11 cellular contexts compared by ENCODE assay signal in genomic region chr10:32962541-32962940, GRCh38. TPM values are rescaled to one million over a fixed set of nuclear protein-coding genes. Genes with fewer than 3 reads are reported as not detected.
A peak's percentile ranks its signal among the peaks of the same experiment; 100 is the strongest.
DNase-seq lines count a peak whose midpoint lies in the region; ATAC-seq, FAIRE-seq and TF ChIP-seq lines count a peak whose summit lies in the region.
"Had no signal": no experiment of that assay in that cellular context is flagged by ENCODE, and none has a peak within 500 bp of the region (broad histone marks: within the 10 kb centered on the region; RNA-seq: fewer than 3 reads in every experiment).

No MANE protein-coding gene starts in this region.

- POLR2A ChIA-PET in HepG2 (lab: Yijun Ruan, JAX) = no interaction called here
- POLR2A ChIA-PET in H1 (lab: Charles Lee; ENCODE audit: partially characterized antibody) = interaction anchor here (0.9 to 1.5 kb wide), 6 partner anchors 11 to 18 kb away, joined by 3 to 5 read pairs (median 4); no protein-coding TSS in a partner anchor

- TF ChIP-seq RAD21 in HepG2 (CRISPR knock-in tag; IDR thresholded peaks at IDR 0.05) (no peak), H1 (IDR thresholded peaks at IDR 0.05 in 1 of 2, conservative IDR thresholded peaks at IDR 0.05 in 1 of 2; ENCODE audit: low read depth in 2 of 2, low read length in 2 of 2) (no peak)

- no peaks in the 10 kb centered on the region for H3K9me3 ChIP-seq in right lobe of liver
- H3K9me3 ChIP-seq in HepG2 (ENCODE audit: low read length) = no peaks in the 10 kb centered on the region
- no peaks in the 10 kb centered on the region for H3K9me3 ChIP-seq in H1 (ENCODE audit: insufficient read depth in 2 of 2, low read depth in 1 of 2, low read length in 1 of 2)
- no peaks in the 10 kb centered on the region for H3K9me3 ChIP-seq in neural progenitor cell (ENCODE audit: low read depth)
- no peaks in the 10 kb centered on the region for H3K9me3 ChIP-seq in WERI-Rb-1 (ENCODE audit: severe bottlenecking)

- H3K27me3 Mint-ChIP-seq in osteocyte (ENCODE audit: unreplicated experiment) (no peaks in the 10 kb centered on the region), neural progenitor cell (ENCODE audit: insufficient read depth, low read depth) (no peaks in the 10 kb centered on the region)

- peaks cover 7% of the 10 kb centered on the region for H3F3A ChIP-seq in neural progenitor cell (ENCODE audit: low read depth)

- H3K9ac ChIP-seq in HepG2 (ENCODE audit: insufficient read depth, low read depth, low read length) (no peak overlapping the region), H1 (replicated peaks in 1 of 4; ENCODE audit: extremely low read depth in 1 of 4, low read depth in 3 of 4, low read length in 3 of 4) (no peak overlapping the region), neural progenitor cell (no peak overlapping the region)

- no peaks in the 10 kb centered on the region for H3K36me3 ChIP-seq in right lobe of liver
- no peaks in the 10 kb centered on the region for H3K36me3 ChIP-seq in HepG2 (replicated peaks in 1 of 2; ENCODE audit: control insufficient read depth in 1 of 2, insufficient read depth in 2 of 2, low read length in 2 of 2)
- no peaks in the 10 kb centered on the region for H3K36me3 ChIP-seq in H1 (ENCODE audit: control insufficient read depth in 2 of 4, insufficient read depth in 4 of 4, low read length in 3 of 4)
- H3K36me3 ChIP-seq in neural progenitor cell = no peaks in the 10 kb centered on the region
- peaks cover 3% of the 10 kb centered on the region for H3K36me3 ChIP-seq in WERI-Rb-1

- CTCF ChIA-PET in HepG2 (lab: Yijun Ruan, JAX; ENCODE audit: low intra/inter-chr PET ratio, low total read pairs) = no interaction called here
- CTCF ChIA-PET in H1 (lab: Charles Lee; ENCODE audit: partially characterized antibody) = interaction anchor here (1.0 to 1.2 kb wide), 2 partner anchors 18 to 46 kb away, joined by 3 read pairs; no protein-coding TSS in a partner anchor

- H3K36me3 Mint-ChIP-seq in osteocyte (ENCODE audit: unreplicated experiment) (no peaks in the 10 kb centered on the region), neural progenitor cell (peaks cover 8% of the 10 kb centered on the region)

- no peak overlapping the region; the same call in 1 of the 2 replicates for H3K18ac ChIP-seq in H1 (ENCODE audit: extremely low read depth, low read length)

- H4K5ac ChIP-seq in H1 (ENCODE audit: insufficient read length, low read depth, low read length) = no peak overlapping the region

- TF ChIP-seq CTCF in right lobe of liver (IDR thresholded peaks at IDR 0.05) (no peak), HepG2 (CRISPR knock-in tag; IDR thresholded peaks at IDR 0.05) (no peak), H1 (IDR thresholded peaks at IDR 0.05; ENCODE audit: control extremely low read depth in 1 of 3, insufficient read depth in 1 of 3, low read depth in 1 of 3, low read length in 3 of 3) (no peak), osteocyte (IDR thresholded peaks at IDR 0.05) (no peak), neural progenitor cell (IDR thresholded peaks at IDR 0.05) (no peak), WERI-Rb-1 (IDR thresholded peaks at IDR 0.05; ENCODE audit: low read depth, low read length) (no peak)

- H3K56ac ChIP-seq in H1 (replicated peaks; ENCODE audit: insufficient read length, low read depth, low read length) = no peak overlapping the region

- H3K4me3 Mint-ChIP-seq in osteocyte (ENCODE audit: unreplicated experiment) (no peak overlapping the region), neural progenitor cell (no peak overlapping the region)

- no peak overlapping the region for H2BK5ac ChIP-seq in H1 (ENCODE audit: low read depth, low read length)

- H3K4me1 ChIP-seq in right lobe of liver = peaks cover 0 to 8% (median 2%) of the 10 kb centered on the region in 4 donors
- peaks cover 28% of the 10 kb centered on the region for H3K4me1 ChIP-seq in HepG2 (ENCODE audit: insufficient read depth, low read length)
- peaks cover 4 to 13% (median 8%) of the 10 kb centered on the region in 4 experiments; a peak in 5 of 7 replicates for H3K4me1 ChIP-seq in H1 (replicated peaks in 1 of 4; ENCODE audit: control insufficient read depth in 3 of 4, insufficient read depth in 4 of 4, low read length in 3 of 4)
- peaks cover 9% of the 10 kb centered on the region for H3K4me1 ChIP-seq in neural progenitor cell

- no peak overlapping the region for H3K4me3 ChIP-seq in right lobe of liver
- H3K4me3 ChIP-seq in HepG2 (replicated peaks in 1 of 3; ENCODE audit: insufficient read depth in 1 of 3, low read depth in 2 of 3, low read length in 3 of 3) = no peak overlapping the region
- peak overlapping the region in 1 of 4 experiments; percentile 19; a peak in 1 of 8 replicates for H3K4me3 ChIP-seq in H1 (ENCODE audit: extremely low read depth in 1 of 4, insufficient read depth in 2 of 4, low read depth in 3 of 4, low read length in 4 of 4)
- no peak overlapping the region for H3K4me3 ChIP-seq in neural progenitor cell
- H3K4me3 ChIP-seq in WERI-Rb-1 (ENCODE audit: low read depth, low read length) = no peak overlapping the region
- H3K4me3 ChIP-seq: lung had no signal

- H2AFZ ChIP-seq in HepG2 (ENCODE audit: low read length) (no peak overlapping the region), H1 (ENCODE audit: low read length) (no peak overlapping the region), neural progenitor cell (replicated peaks) (no peak overlapping the region)

- H3K27ac ChIP-seq in right lobe of liver = peak overlapping the region; percentile 9 to 29 (median 22)
- no peak overlapping the region for H3K27ac ChIP-seq in HepG2 (ENCODE audit: extremely low read length, insufficient read depth, low read length)
- H3K27ac ChIP-seq in H1 (ENCODE audit: low read depth, low read length) = no peak overlapping the region; the same call in 1 of the 2 replicates
- no peak overlapping the region for H3K27ac ChIP-seq in neural progenitor cell
- no peak overlapping the region for H3K27ac ChIP-seq in WERI-Rb-1

- H2BK20ac ChIP-seq in H1 (ENCODE audit: low read length) = no peak overlapping the region

- no peak overlapping the region for H3K23ac ChIP-seq in H1 (ENCODE audit: insufficient read length)

- in situ Hi-C loops in HepG2 (cut with HindIII; ENCODE audit: extremely low pct_ligation_motif_present, low pct_unique_long_range_greater_than_20kb) = no loop called here

- no peak overlapping the region for H2BK12ac ChIP-seq in H1 (ENCODE audit: low read depth, low read length)

- ATAC-seq in right lobe of liver (no peak), HepG2 (no peak)
- ATAC-seq: sciatic nerve had no signal

- H3K27me3 ChIP-seq in right lobe of liver (no peaks in the 10 kb centered on the region), HepG2 (ENCODE audit: control insufficient read depth in 1 of 2, insufficient read depth in 2 of 2, low read length in 2 of 2) (no peaks in the 10 kb centered on the region; a peak in 1 of 5 replicates), H1 (replicated peaks in 1 of 4; ENCODE audit: control insufficient read depth in 3 of 4, extremely low read depth in 1 of 4, insufficient read depth in 3 of 4, low read length in 3 of 4) (no peaks in the 10 kb centered on the region), neural progenitor cell (no peaks in the 10 kb centered on the region), WERI-Rb-1 (ENCODE audit: insufficient read depth, low read depth, severe bottlenecking) (no peaks in the 10 kb centered on the region)

- no peak overlapping the region for H3K4ac ChIP-seq in H1 (replicated peaks; ENCODE audit: insufficient read length, low read depth, low read length)

- H2AK5ac ChIP-seq in H1 (ENCODE audit: low read depth, low read length) = no peak overlapping the region

- BruUV-seq in HepG2 (replicated peaks; lab: Mats Ljungman, UMichigan) = no TSS peak

- H3K23me2 ChIP-seq in H1 (ENCODE audit: low read depth, low read length) = peaks cover 7% of the 10 kb centered on the region

- H4K20me1 ChIP-seq in HepG2 (ENCODE audit: insufficient read depth, low read length) = no peaks in the 10 kb centered on the region; the same call in 1 of the 2 replicates
- no peaks in the 10 kb centered on the region for H4K20me1 ChIP-seq in H1 (replicated peaks in 1 of 2; ENCODE audit: control insufficient read depth in 1 of 2, insufficient read depth in 2 of 2, low read length in 2 of 2)
- peaks cover under 1% of the 10 kb centered on the region for H4K20me1 ChIP-seq in neural progenitor cell (ENCODE audit: low read depth)

- H4K8ac ChIP-seq in H1 (ENCODE audit: extremely low read depth, insufficient read depth, low read length) = no peak overlapping the region

- H3K79me2 ChIP-seq in HepG2 (ENCODE audit: insufficient read depth, low read length) = peaks cover 21% of the 10 kb centered on the region
- peaks cover 3 to 17% of the 10 kb centered on the region in 2 experiments; a peak in 3 of 4 replicates for H3K79me2 ChIP-seq in H1 (ENCODE audit: control insufficient read depth in 1 of 2, insufficient read depth in 2 of 2, low read length in 2 of 2)
- H3K79me2 ChIP-seq in neural progenitor cell (ENCODE audit: low read depth) = peaks cover 22% of the 10 kb centered on the region

- H2BK15ac ChIP-seq in H1 (ENCODE audit: low read length) = no peak overlapping the region

- no peak overlapping the region for H4K91ac ChIP-seq in H1 (replicated peaks; ENCODE audit: insufficient read length, low read length)

- 58% methylated on average over 4 of the region's 4 CpGs for WGBS in right lobe of liver (ENCODE audit: insufficient coverage, low coverage, low lambda C conversion rate, missing lambda C conversion rate)
- WGBS in HepG2 (ENCODE audit: low lambda C conversion rate) = 97% methylated on average over 4 of the region's 4 CpGs
- WGBS in H1 (ENCODE audit: extremely low coverage in 1 of 2, insufficient coverage in 1 of 2, insufficient read length in 1 of 2, insufficient replicate concordance in 2 of 2, low coverage in 1 of 2, low lambda C conversion rate in 2 of 2, missing lambda C conversion rate in 1 of 2), 2 experiments = 46% methylated on average over 4 of the region's 4 CpGs; no CpG with 5 or more reads in 1 of the 2 experiments

- no peak overlapping the region for H2BK120ac ChIP-seq in H1 (replicated peaks; ENCODE audit: low read depth, low read length)

- no peaks in the 10 kb centered on the region for H3K79me1 ChIP-seq in H1 (ENCODE audit: low read depth, low read length)

- DNase-seq in right lobe of liver (no peak), HepG2 (ENCODE audit: low spot score) (no peak), H1 (ENCODE audit: low read depth in 1 of 2, low spot score in 2 of 2) (no peak), osteocyte (ENCODE audit: extremely low spot score, unreplicated experiment) (no peak), NCI-H510A (lab: John Stamatoyannopoulos, UW) (no peak), neural progenitor cell (ENCODE audit: low spot score) (no peak), epidermal melanocyte (ENCODE audit: insufficient read length, low spot score) (no peak), WERI-Rb-1 (no peak)
- DNase-seq: activated CD8-positive, alpha-beta memory T cell treated with anti-CD3 and anti-CD28 coated beads, Interleukin-2, amount 50 U/mL, for 48 hours had no signal

- H3K9me3 Mint-ChIP-seq in osteocyte (ENCODE audit: unreplicated experiment) = peaks cover 4% of the 10 kb centered on the region
- H3K9me3 Mint-ChIP-seq in neural progenitor cell = peaks cover 4% of the 10 kb centered on the region

- H3K14ac ChIP-seq in H1 (ENCODE audit: insufficient read length) = no peak overlapping the region

- TF ChIP-seq POLR2A in right lobe of liver (IDR thresholded peaks at IDR 0.05) (no peak), HepG2 (IDR thresholded peaks at IDR 0.05; ENCODE audit: insufficient read depth in 1 of 2, low read depth in 2 of 2, low read length in 2 of 2) (no peak), H1 (IDR thresholded peaks at IDR 0.05; ENCODE audit: control extremely low read depth in 1 of 2, low read depth in 2 of 2, low read length in 2 of 2) (no peak)

- peaks cover 45% of the 10 kb centered on the region for H3K4me1 Mint-ChIP-seq in osteocyte (ENCODE audit: unreplicated experiment)
- peaks cover 35% of the 10 kb centered on the region for H3K4me1 Mint-ChIP-seq in neural progenitor cell

- TF ChIP-seq EP300 in HepG2 (IDR thresholded peaks at IDR 0.05; ENCODE audit: low read depth in 2 of 2, low read length in 2 of 2) (no peak), HepG2 (CRISPR knock-in tag; IDR thresholded peaks at IDR 0.05; ENCODE audit: borderline replicate concordance) (no peak), H1 (IDR thresholded peaks at IDR 0.05; ENCODE audit: borderline replicate concordance in 1 of 2, low read depth in 2 of 2, low read length in 2 of 2) (no peak)

- intact Hi-C loops in right lobe of liver (cut with DNase I) = no loop called here
- intact Hi-C loops in HepG2 (cut with micrococcal nuclease; ENCODE audit: unreplicated experiment) = no loop called here

- H3K4me2 ChIP-seq in HepG2 (ENCODE audit: low read depth, low read length) (no peak overlapping the region), H1 (ENCODE audit: insufficient read depth in 1 of 2, low read depth in 2 of 2, low read length in 2 of 2) (peak overlapping the region; percentile 42 to 43; a peak in 2 of 4 replicates), neural progenitor cell (no peak overlapping the region)

- H3K27ac Mint-ChIP-seq in osteocyte (ENCODE audit: unreplicated experiment) (peak overlapping the region; percentile 57), neural progenitor cell (no peak overlapping the region)

- FAIRE-seq in HepG2 (lab: Jason Lieb, UNC) (no peak), H1 (lab: Jason Lieb, UNC) (no peak)

RNA-seq across cellular contexts. Expression of gene ITGB1, which starts 4.5 kb away (rescaled TPM):
- total RNA-seq in right lobe of liver (100 to 1,000 TPM; 120 to 301 (median 239) TPM), HepG2 (2016; rRNA removed; fragmentation: Illumina TruSeq; extraction: Trizol) (123 and 190 TPM in 2 replicates), osteocyte (943 and 946 TPM in 2 replicates), neural progenitor cell (ENCODE audit: low replicate concordance) (229 and 358 TPM in 2 replicates)
- 12.8 and 13.0 TPM in 2 replicates for total RNA-seq in HepG2 (2016; cell fraction: cytosol; rRNA removed; fragmentation: Illumina TruSeq; extraction: Trizol; ENCODE audit: low read depth)
- total RNA-seq in HepG2 (2016; cell fraction: insoluble cytoplasmic fraction; rRNA removed; fragmentation: Illumina TruSeq; extraction: Trizol) = 125 and 196 TPM in 2 replicates
- total RNA-seq in HepG2 (2016; cell fraction: membrane; rRNA removed; fragmentation: Illumina TruSeq; extraction: Trizol) = 42.7 and 46.7 TPM in 2 replicates
- 196 and 214 TPM in 2 replicates for total RNA-seq in HepG2 (2016; cell fraction: nucleus; rRNA removed; fragmentation: Illumina TruSeq; extraction: Trizol)
- polyA plus RNA-seq in HepG2 (2011; rRNA removed) (182 and 204 TPM in 2 replicates), H1 (2011; rRNA removed) (57.1 and 82.7 TPM in 2 replicates)
- 96.4 and 188 TPM in 2 replicates for polyA plus RNA-seq in HepG2 (2011; cell fraction: cytosol; rRNA removed)
- 38.6 and 61.3 TPM in 2 replicates for polyA plus RNA-seq in HepG2 (2011; cell fraction: nucleus; rRNA removed)
- polyA plus RNA-seq in HepG2 (2012) = 233 and 276 TPM in 2 replicates
- polyA plus RNA-seq in HepG2 (2016; cell fraction: cytosol; fragmentation: Illumina TruSeq; extraction: Trizol; ENCODE audit: low read depth) = 7.7 and 7.8 TPM in 2 replicates
- polyA plus RNA-seq in HepG2 (2016; cell fraction: insoluble cytoplasmic fraction; fragmentation: Illumina TruSeq; extraction: Trizol; ENCODE audit: low read depth) = 97.9 and 104 TPM in 2 replicates
- polyA plus RNA-seq in HepG2 (2016; cell fraction: membrane; fragmentation: Illumina TruSeq; extraction: Trizol; ENCODE audit: low read depth) = 21.6 and 25.4 TPM in 2 replicates
- polyA plus RNA-seq in HepG2 (2016; cell fraction: nucleus; fragmentation: Illumina TruSeq; extraction: Trizol; ENCODE audit: insufficient read depth, low read depth) = 187 and 204 TPM in 2 replicates
- 148 and 185 TPM in 2 replicates for polyA minus RNA-seq in HepG2 (2011; rRNA and poly(A)+ RNA removed; ENCODE audit: low replicate concordance)
- 165 and 204 TPM in 2 replicates for polyA minus RNA-seq in HepG2 (2011; cell fraction: cytosol; rRNA and poly(A)+ RNA removed)
- polyA minus RNA-seq in HepG2 (2011; cell fraction: nucleus; rRNA and poly(A)+ RNA removed) = 170 and 220 TPM in 2 replicates
- total RNA-seq in H1 (2021; fragmentation: NEBNext Ultra II Directional; extraction: Animal tissue kit (Norgen Biotek cat#: 25700)) = 282 and 321 TPM in 2 replicates
- polyA plus RNA-seq in H1 (2011; cell fraction: cytosol; rRNA removed) = 151 TPM
- polyA plus RNA-seq in H1 (2011; cell fraction: nucleus; rRNA removed) = 32.8 TPM
- polyA plus RNA-seq in H1 (2012, experiment 1 of 2) = 119 to 215 TPM (median 141 TPM) in 4 replicates
- 15.1 TPM for polyA plus RNA-seq in H1 (2012, experiment 2 of 2)
- 579 TPM for polyA plus RNA-seq in H1 (2013, experiment 1 of 2)
- polyA plus RNA-seq in H1 (2013, experiment 2 of 2) = 609 TPM
- polyA minus RNA-seq in H1 (2011; rRNA and poly(A)+ RNA removed) = 93.1 and 146 TPM in 2 replicates
- polyA minus RNA-seq in H1 (2011; cell fraction: cytosol; rRNA and poly(A)+ RNA removed) = 99.0 TPM
- polyA minus RNA-seq in H1 (2011; cell fraction: nucleus; rRNA and poly(A)+ RNA removed) = 131 TPM

Comparison
In these comparisons a context has a peak if more than half of its experiments do, and no peak if none do; other contexts are left out.
1. H3K27ac ChIP-seq: peak in right lobe of liver (3 of 3); none in HepG2 (single experiment), H1 (single experiment), neural progenitor cell (single experiment) and WERI-Rb-1 (single experiment).
2. H3K4me2 ChIP-seq: peak in H1 (2 of 2); none in HepG2 (single experiment) and neural progenitor cell (single experiment).